ENCODE assay signal across 27 cellular contexts in the genomic region with DNA sequence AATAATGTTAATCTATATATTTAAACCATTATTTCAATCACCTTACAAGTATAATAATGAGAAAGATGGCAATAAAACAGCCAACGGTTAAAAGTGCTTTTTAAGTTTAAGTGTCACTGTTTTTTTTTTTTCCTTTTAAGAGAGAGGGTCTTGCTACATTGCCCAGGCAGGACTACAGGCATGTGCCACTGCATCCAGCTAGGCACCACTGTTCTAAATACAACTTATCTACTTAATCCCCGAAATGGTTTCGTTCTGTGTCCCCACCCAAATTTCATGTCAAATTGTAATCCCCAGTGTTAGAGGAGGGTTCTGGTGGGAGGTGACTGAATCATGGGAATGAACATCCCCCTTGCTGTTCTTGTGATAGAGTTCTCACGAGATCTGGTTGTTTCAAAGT. TPM values are rescaled to one million over a fixed set of nuclear protein-coding genes. Genes with fewer than 3 reads are reported as not detected.
DNase-seq lines count a peak whose midpoint lies in the region; ATAC-seq, FAIRE-seq and TF ChIP-seq lines count a peak whose summit lies in the region.
"Had no signal": no experiment of that assay in that cellular context is flagged by ENCODE, and none has a peak within 500 bp of the region (broad histone marks: within the 10 kb centered on the region; RNA-seq: fewer than 3 reads in every experiment).

No MANE protein-coding gene starts in this region.

- H3K27ac Mint-ChIP-seq in H9 (peak overlapping the region in 2 of 3 experiments; percentile 14 to 52; a peak in 1 of 7 replicates), osteocyte (ENCODE audit: unreplicated experiment) (peak overlapping the region; percentile 35)
- H3K27ac Mint-ChIP-seq in central memory CD8-positive, alpha-beta T cell (ENCODE audit: low read depth): peak overlapping the region; percentile 71

- no peak overlapping the region for H2BK15ac ChIP-seq in H9 (ENCODE audit: low read depth, low read length)

- no peak overlapping the region for H3K56ac ChIP-seq in H9 (ENCODE audit: insufficient read length, low read depth, low read length)

- ATAC-seq in central memory CD8-positive, alpha-beta T cell (replicated peaks; ENCODE audit: extremely low read depth, poor library complexity, severe bottlenecking): no peak
- ATAC-seq: A549, Right ventricle myocardium inferior, SK-N-SH treated with all-trans-retinoic acid at 6 μM for 48 hours had no signal

- no peak overlapping the region for H3K4ac ChIP-seq in H9 (ENCODE audit: low read depth, low read length)
- H3K4ac ChIP-seq in trophoblast cell (ENCODE audit: low read depth, low read length): no peak overlapping the region

- H4K91ac ChIP-seq in H9 (ENCODE audit: insufficient read length, low read depth, low read length) (no peak overlapping the region), trophoblast cell (ENCODE audit: low read depth, low read length) (no peak overlapping the region)

- H2AK5ac ChIP-seq in H9 (ENCODE audit: insufficient read length, low read length) (no peak overlapping the region), trophoblast cell (ENCODE audit: low read length) (no peak overlapping the region)

- TF ChIP-seq CTCF in H9 (conservative IDR thresholded peaks at IDR 0.05) (no peak), osteocyte (IDR thresholded peaks at IDR 0.05) (no peak)

- H3K36me3 ChIP-seq in trophoblast cell (ENCODE audit: control insufficient read depth in 1 of 2, insufficient read depth in 2 of 2, low read length in 2 of 2): peaks cover 7 to 15% of the 10 kb centered on the region in 2 experiments

- H3K23ac ChIP-seq in H9 (ENCODE audit: insufficient read length, low read depth, low read length) (no peak overlapping the region), trophoblast cell (ENCODE audit: low read length) (no peak overlapping the region)

- H3K27me3 ChIP-seq in H9 (ENCODE audit: insufficient read depth, low read length) (no peaks in the 10 kb centered on the region), trophoblast cell (ENCODE audit: insufficient read depth, low read length) (no peaks in the 10 kb centered on the region)
- H3K27me3 ChIP-seq: SJCRH30 had no signal

- H3K27ac ChIP-seq in H9 (ENCODE audit: insufficient read length, low read depth, low read length) (no peak overlapping the region), trophoblast cell (ENCODE audit: low read depth, low read length) (no peak overlapping the region)
- H3K27ac ChIP-seq: A549, PC-9, SJCRH30 had no signal

- H3K23me2 ChIP-seq in H9 (ENCODE audit: insufficient read length, low read depth, low read length, poor library complexity, severe bottlenecking): no peaks in the 10 kb centered on the region

- H2AFZ ChIP-seq in H9 (ENCODE audit: low read length) (no peak overlapping the region), trophoblast cell (ENCODE audit: insufficient read depth, low read length, poor library complexity) (no peak overlapping the region)
- H2AFZ ChIP-seq: PC-9 had no signal

- H4K20me1 ChIP-seq in H9 (ENCODE audit: control insufficient read depth, insufficient read depth, insufficient read length): no peaks in the 10 kb centered on the region

- H3K79me1 ChIP-seq in H9 (ENCODE audit: insufficient read depth, low read depth, low read length, poor library complexity, severe bottlenecking) (no peaks in the 10 kb centered on the region), trophoblast cell (ENCODE audit: low read length) (no peaks in the 10 kb centered on the region)

- no peak for DNase-seq in GM12891 (ENCODE audit: insufficient read length, low spot score)
- no peak for DNase-seq in H9
- DNase-seq in central memory CD8-positive, alpha-beta T cell (ENCODE audit: low spot score in 2 of 2): no peak
- DNase-seq in osteocyte (ENCODE audit: extremely low spot score, unreplicated experiment): no peak
- no peak for DNase-seq in NCI-H345 treated with DMSO at 0.1 percent for 48 hours (lab: John Stamatoyannopoulos, UW; ENCODE audit: unreplicated experiment)
- DNase-seq in DMS114 treated with DMSO at 0.1 percent for 48 hours (lab: John Stamatoyannopoulos, UW; ENCODE audit: unreplicated experiment): no peak
- DNase-seq in trophoblast cell: no peak
- DNase-seq: AML-193; C1 segment of cervical spinal cord; CD4-positive, alpha-beta memory T cell; COR-L47; DMS79; EL; GDM1; MV-4-11; NCI-H1105; NCI-H1436 treated with DMSO at 0.1 percent for 48 hours; NCI-H2029; NCI-H446 treated with DMSO at 0.1 percent for 48 hours; NCI-H526; NCI-H82; PC-9; SJCRH30 had no signal

- H2BK12ac ChIP-seq in H9 (ENCODE audit: insufficient read length, low read depth, low read length) (no peak overlapping the region), trophoblast cell (ENCODE audit: low read length) (no peak overlapping the region)

- H3K9ac ChIP-seq in H9 (ENCODE audit: extremely low read depth, insufficient read length, low read length) (no peak overlapping the region), trophoblast cell (ENCODE audit: low read length) (no peak overlapping the region)

- H4K12ac ChIP-seq in trophoblast cell (ENCODE audit: low read depth, low read length): no peak overlapping the region

- H3K14ac ChIP-seq in H9 (ENCODE audit: insufficient read depth, low read length): no peak overlapping the region
- no peak overlapping the region for H3K14ac ChIP-seq in trophoblast cell (ENCODE audit: low read length)

- no peak overlapping the region for H3K4me2 ChIP-seq in H9 (ENCODE audit: insufficient read depth, insufficient read length, low read length)
- H3K4me2 ChIP-seq in trophoblast cell (ENCODE audit: low read length): no peak overlapping the region
- H3K4me2 ChIP-seq: A549, PC-9 had no signal

- H3K36me3 Mint-ChIP-seq in H9 (ENCODE audit: insufficient read depth in 1 of 3, low read depth in 3 of 3): peaks cover 23 to 59% (median 54%) of the 10 kb centered on the region in 3 experiments; a peak in 6 of 7 replicates
- H3K36me3 Mint-ChIP-seq in central memory CD8-positive, alpha-beta T cell (ENCODE audit: insufficient read depth): peaks cover 37% of the 10 kb centered on the region
- H3K36me3 Mint-ChIP-seq in osteocyte (ENCODE audit: unreplicated experiment): peaks cover 36% of the 10 kb centered on the region

- H4K8ac ChIP-seq in H9 (replicated peaks; ENCODE audit: insufficient read length, low read depth, low read length) (no peak overlapping the region), trophoblast cell (ENCODE audit: low read depth, low read length) (no peak overlapping the region)

- H4K5ac ChIP-seq in H9 (ENCODE audit: insufficient read length, low read depth, low read length): no peak overlapping the region

- FAIRE-seq in GM12891 (lab: Jason Lieb, UNC): peak; percentile 52
- FAIRE-seq: A549, H54 had no signal

- no peak overlapping the region for H3K4me3 Mint-ChIP-seq in H9
- no peak overlapping the region for H3K4me3 Mint-ChIP-seq in central memory CD8-positive, alpha-beta T cell
- no peak overlapping the region for H3K4me3 Mint-ChIP-seq in osteocyte (ENCODE audit: unreplicated experiment)
- H3K4me3 Mint-ChIP-seq: CD4-positive, alpha-beta memory T cell had no signal

- no peak overlapping the region for H3K18ac ChIP-seq in H9 (ENCODE audit: insufficient read length, low read depth, low read length)
- no peak overlapping the region for H3K18ac ChIP-seq in trophoblast cell (ENCODE audit: low read length)

- H3T11ph ChIP-seq in H9 (ENCODE audit: low read length): no peak overlapping the region

- H3K9me3 Mint-ChIP-seq in H9 (no peaks in the 10 kb centered on the region), osteocyte (ENCODE audit: unreplicated experiment) (no peaks in the 10 kb centered on the region)
- H3K9me3 Mint-ChIP-seq in central memory CD8-positive, alpha-beta T cell: no peaks in the 10 kb centered on the region
- H3K9me3 Mint-ChIP-seq: CD4-positive, alpha-beta memory T cell had no signal

- TF ChIP-seq POLR2A in GM12891 (IDR thresholded peaks at IDR 0.05; ENCODE audit: low read depth, low read length): no peak

- H3K4me1 Mint-ChIP-seq in H9 (no peaks in the 10 kb centered on the region), osteocyte (ENCODE audit: unreplicated experiment) (no peaks in the 10 kb centered on the region)
- peaks cover 8% of the 10 kb centered on the region for H3K4me1 Mint-ChIP-seq in central memory CD8-positive, alpha-beta T cell

- no CpG with 5 or more reads among the region's 4 CpGs for WGBS in H9 (ENCODE audit: extremely low coverage, insufficient read length, low lambda C conversion rate)
- WGBS in trophoblast cell (ENCODE audit: extremely low coverage, insufficient coverage, insufficient read length): no CpG with 5 or more reads among the region's 4 CpGs

- H2BK120ac ChIP-seq in H9 (ENCODE audit: low read depth, low read length, poor library complexity, severe bottlenecking) (no peak overlapping the region), trophoblast cell (ENCODE audit: insufficient read depth, low read length, poor library complexity) (no peak overlapping the region)

- no peak overlapping the region for H3K4me3 ChIP-seq in trophoblast cell (ENCODE audit: low read depth, low read length)
- H3K4me3 ChIP-seq: A549, PC-9, SJCRH30 had no signal

- H2BK5ac ChIP-seq in H9 (ENCODE audit: insufficient read length, low read length): no peak overlapping the region
- H2BK5ac ChIP-seq in trophoblast cell (ENCODE audit: low read depth, low read length, poor library complexity): no peak overlapping the region

- H3K27me3 Mint-ChIP-seq in H9 (ENCODE audit: low read depth): no peaks in the 10 kb centered on the region
- H3K27me3 Mint-ChIP-seq in central memory CD8-positive, alpha-beta T cell: no peaks in the 10 kb centered on the region
- no peaks in the 10 kb centered on the region for H3K27me3 Mint-ChIP-seq in osteocyte (ENCODE audit: unreplicated experiment)
- H3K27me3 Mint-ChIP-seq: CD4-positive, alpha-beta memory T cell had no signal

- no peak overlapping the region for H2BK20ac ChIP-seq in H9 (ENCODE audit: low read depth, low read length, poor library complexity, severe bottlenecking)

- H3K79me2 ChIP-seq in H9 (ENCODE audit: insufficient read depth, low read length): no peaks in the 10 kb centered on the region
- no peaks in the 10 kb centered on the region for H3K79me2 ChIP-seq in trophoblast cell (ENCODE audit: control insufficient read depth, insufficient read depth, low read length, poor library complexity)

- H3K4me1 ChIP-seq in H9 (ENCODE audit: insufficient read depth, low read length): no peaks in the 10 kb centered on the region
- H3K4me1 ChIP-seq in trophoblast cell (ENCODE audit: control insufficient read depth in 1 of 2, insufficient read depth in 2 of 2, low read length in 2 of 2): no peaks in the 10 kb centered on the region
- H3K4me1 ChIP-seq: A549, SJCRH30 had no signal

- H3K9me3 ChIP-seq in H9 (ENCODE audit: control insufficient read depth, low read depth, low read length) (no peaks in the 10 kb centered on the region), trophoblast cell (ENCODE audit: insufficient read depth, low read depth, low read length) (no peaks in the 10 kb centered on the region)
- H3K9me3 ChIP-seq: A549, SJCRH30 had no signal

TF ChIP-seq in GM12891, 5 proteins besides CTCF, POLR2A, EP300 and RAD21:
- TF ChIP-seq PAX5 (IDR thresholded peaks at IDR 0.05; ENCODE audit: insufficient read depth, low read length, severe bottlenecking) (no peak), TAF1 (IDR thresholded peaks at IDR 0.05; ENCODE audit: low read depth, low read length) (no peak), POU2F2 (IDR thresholded peaks at IDR 0.05; ENCODE audit: low read depth, low read length) (no peak)

RNA-seq across cellular contexts. Expression of a gene that starts 49.7 kb away (rescaled TPM):
- 42.7 TPM for polyA plus RNA-seq in GM12891 (2012; ENCODE audit: low read depth, missing spikeins)
- total RNA-seq in H9 (2021) (88.3 and 90.1 TPM in 2 replicates), osteocyte (46.0 and 46.2 TPM in 2 replicates)
- 31.6 TPM in 2 replicates for polyA plus RNA-seq in trophoblast cell (2013)
